ENCODE assay signal across 19 cellular contexts in the genomic region with DNA sequence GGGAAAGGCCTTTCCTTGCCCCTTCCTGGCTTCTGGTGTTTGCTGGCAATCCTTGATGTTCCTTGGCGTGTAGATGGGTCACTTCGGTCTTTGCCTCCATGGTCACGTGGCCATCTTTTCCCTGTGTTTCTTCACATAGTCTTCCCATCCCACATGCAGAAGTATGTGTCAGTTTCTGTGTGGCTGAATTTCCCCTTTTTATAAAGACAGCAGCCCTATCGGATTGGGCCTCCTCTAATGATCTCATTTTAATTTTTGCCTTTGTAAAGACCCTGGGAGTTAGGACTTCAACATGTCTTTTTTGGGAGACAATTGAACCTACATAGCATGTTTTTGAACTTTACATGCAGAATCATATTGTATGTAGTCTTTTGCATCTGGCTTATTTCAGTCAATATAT.
DNase-seq lines count a peak whose midpoint lies in the region; ATAC-seq and TF ChIP-seq lines count a peak whose summit lies in the region.
"Had no signal": no experiment of that assay in that cellular context is flagged by ENCODE, and none has a peak within 500 bp of the region (broad histone marks: within the 10 kb centered on the region; RNA-seq: fewer than 3 reads in every experiment).

No MANE protein-coding gene starts in this region.

- H3K9ac ChIP-seq in endodermal cell (ENCODE audit: extremely low read depth, low read length, poor library complexity, severe bottlenecking), result no peak overlapping the region

- no peaks in the 10 kb centered on the region for H3K9me3 Mint-ChIP-seq in activated T-cell treated with anti-CD3 and anti-CD28 coated beads, Interleukin-2, amount 50 U/mL, for 72 hours
- H3K9me3 Mint-ChIP-seq in endodermal cell (peaks cover 12% of the 10 kb centered on the region), osteocyte (ENCODE audit: unreplicated experiment) (peaks cover 4% of the 10 kb centered on the region)
- H3K9me3 Mint-ChIP-seq: CD8-positive, alpha-beta T cell had no signal

- peak overlapping the region; percentile 44 for H3K27ac Mint-ChIP-seq in activated T-cell treated with anti-CD3 and anti-CD28 coated beads, Interleukin-2, amount 50 U/mL, for 72 hours
- H3K27ac Mint-ChIP-seq in endodermal cell, result peak overlapping the region; percentile 5
- H3K27ac Mint-ChIP-seq in osteocyte (ENCODE audit: unreplicated experiment), result no peak overlapping the region
- H3K27ac Mint-ChIP-seq: CD8-positive, alpha-beta T cell had no signal

- H3K4me1 Mint-ChIP-seq in activated T-cell treated with anti-CD3 and anti-CD28 coated beads, Interleukin-2, amount 50 U/mL, for 72 hours (ENCODE audit: low read depth), result no peaks in the 10 kb centered on the region
- H3K4me1 Mint-ChIP-seq in endodermal cell (peaks cover 27% of the 10 kb centered on the region), osteocyte (ENCODE audit: unreplicated experiment) (peaks cover 4% of the 10 kb centered on the region)

- H3K4me3 Mint-ChIP-seq in activated T-cell treated with anti-CD3 and anti-CD28 coated beads, Interleukin-2, amount 50 U/mL, for 72 hours, result no peak overlapping the region
- no peak overlapping the region for H3K4me3 Mint-ChIP-seq in endodermal cell
- H3K4me3 Mint-ChIP-seq in osteocyte (ENCODE audit: unreplicated experiment), result no peak overlapping the region
- H3K4me3 Mint-ChIP-seq: CD8-positive, alpha-beta T cell had no signal

- intact Hi-C loops in uterus (cut with DNase I; ENCODE audit: low total_unique reads), result no loop called here

- no peaks in the 10 kb centered on the region for H3K27me3 ChIP-seq in endodermal cell (ENCODE audit: control insufficient read depth, insufficient read depth, low read length, poor library complexity, severe bottlenecking)
- no peaks in the 10 kb centered on the region for H3K27me3 ChIP-seq in uterus
- H3K27me3 ChIP-seq: MG63, Peyer's patch had no signal

- no peak for TF ChIP-seq POLR2A in uterus (IDR thresholded peaks at IDR 0.05)

- H3K4me3 ChIP-seq in endodermal cell (ENCODE audit: low read length) (no peak overlapping the region), uterus (no peak overlapping the region)
- H3K4me3 ChIP-seq: MG63, Peyer's patch had no signal

- no peak for ATAC-seq in activated T-cell treated with anti-CD3 and anti-CD28 coated beads, Interleukin-2, amount 50 U/mL, for 72 hours (replicated peaks in 1 of 2)
- ATAC-seq: CD8-positive, alpha-beta T cell had no signal

- H3K9me3 ChIP-seq in endodermal cell (ENCODE audit: control insufficient read depth, low read length) (peaks cover 9% of the 10 kb centered on the region), uterus (no peaks in the 10 kb centered on the region)
- H3K9me3 ChIP-seq: Peyer's patch had no signal

- TF ChIP-seq CTCF in endodermal cell (conservative IDR thresholded peaks at IDR 0.05) (no peak), osteocyte (IDR thresholded peaks at IDR 0.05) (no peak), uterus (IDR thresholded peaks at IDR 0.05) (no peak)

- H3K4me1 ChIP-seq in endodermal cell (ENCODE audit: control insufficient read depth, insufficient read depth, low read length) (peaks cover 5% of the 10 kb centered on the region), uterus (no peaks in the 10 kb centered on the region)
- H3K4me1 ChIP-seq: Peyer's patch had no signal

- no peaks in the 10 kb centered on the region for H3K27me3 Mint-ChIP-seq in activated T-cell treated with anti-CD3 and anti-CD28 coated beads, Interleukin-2, amount 50 U/mL, for 72 hours (ENCODE audit: low read depth)
- H3K27me3 Mint-ChIP-seq in endodermal cell (ENCODE audit: insufficient read depth) (no peaks in the 10 kb centered on the region), osteocyte (ENCODE audit: unreplicated experiment) (no peaks in the 10 kb centered on the region)

- no peak for DNase-seq in activated T-cell treated with anti-CD3 and anti-CD28 coated beads, Interleukin-2, amount 50 U/mL, for 72 hours
- no peak for DNase-seq in activated T-cell treated with anti-CD3 and anti-CD28 coated beads, Interleukin-2, amount 50 U/mL, for 48 hours
- peak; percentile 60 for DNase-seq in MV-4-11 (lab: John Stamatoyannopoulos, UW)
- DNase-seq in endodermal cell, result no peak
- DNase-seq in NCI-H1105 (lab: John Stamatoyannopoulos, UW), result no peak
- no peak for DNase-seq in osteocyte (ENCODE audit: extremely low spot score, unreplicated experiment)
- DNase-seq in DMS114 treated with DMSO at 0.1 percent for 48 hours (lab: John Stamatoyannopoulos, UW; ENCODE audit: unreplicated experiment), result no peak
- DNase-seq in uterus, result no peak
- DNase-seq: CD8-positive, alpha-beta T cell; DMS79 treated with DMSO at 0.1 percent for 48 hours; H7; Kasumi-1; MG63; NCI-H187; NCI-H226; NCI-H524; NCI-H82; Peyer's patch had no signal

- H3K27ac ChIP-seq in endodermal cell (ENCODE audit: low read depth, low read length) (no peak overlapping the region), uterus (no peak overlapping the region)
- H3K27ac ChIP-seq: HL-60, Peyer's patch had no signal

- WGBS in endodermal cell (ENCODE audit: insufficient coverage in 1 of 2, insufficient read length in 1 of 2), 2 experiments, result 97 to 100% methylated on average over 4 of the region's 4 CpGs

- H3K36me3 Mint-ChIP-seq in activated T-cell treated with anti-CD3 and anti-CD28 coated beads, Interleukin-2, amount 50 U/mL, for 72 hours (ENCODE audit: insufficient read depth in 2 of 2), result no peaks in the 10 kb centered on the region
- H3K36me3 Mint-ChIP-seq in endodermal cell (ENCODE audit: low read depth) (peaks cover 31% of the 10 kb centered on the region), osteocyte (ENCODE audit: unreplicated experiment) (peaks cover 2% of the 10 kb centered on the region)

- peaks cover 10% of the 10 kb centered on the region for H3K36me3 ChIP-seq in endodermal cell (ENCODE audit: control insufficient read depth, insufficient read depth, low read length)
- no peaks in the 10 kb centered on the region for H3K36me3 ChIP-seq in uterus
- H3K36me3 ChIP-seq: Peyer's patch had no signal
